ENCODE assay signal across 17 cellular contexts in genomic region chr2:85024372-85025047, GRCh38.
"Had no signal": no experiment of that assay in that cellular context is flagged by ENCODE, and none has a peak within 500 bp of the region (broad histone marks: within the 10 kb centered on the region; RNA-seq: fewer than 3 reads in every experiment).

No MANE protein-coding gene starts in this region.

- H3K4me1 ChIP-seq: testis had no signal

- ATAC-seq: body of pancreas, left ventricle myocardium superior had no signal

- H3K27me3 ChIP-seq: body of pancreas, esophagus muscularis mucosa, sigmoid colon, spleen, stomach, testis had no signal

- H3K9me3 ChIP-seq: body of pancreas, esophagus muscularis mucosa, sigmoid colon, spleen, stomach, testis had no signal

- H3K4me3 ChIP-seq: body of pancreas, coronary artery, esophagus muscularis mucosa, sigmoid colon, spleen, stomach had no signal

- H3K27ac Mint-ChIP-seq: activated CD4-positive, alpha-beta T cell treated with anti-CD3 and anti-CD28 coated beads, Interleukin-2, amount 10 ng/mL, durations not matched to agents 7 days and 5 days; activated naive CD4-positive, alpha-beta T cell treated with anti-CD3 and anti-CD28 coated beads for 36 hours; activated T-helper 2 cell treated with anti-CD3 and anti-CD28 coated beads, Interferon-gamma antibody, Interleukin-2, Interleukin-4, amounts not matched to agents 10 μg/mL and 5 μg/mL and 100 μg/mL, durations not matched to agents 14 hours and 24 hours and 36 hours; T-helper 2 cell treated with Interferon-gamma antibody and Interleukin-4, amounts not matched to agents 5 μg/mL and 100 μg/mL, for 36 hours had no signal

- H3K27me3 Mint-ChIP-seq: activated CD4-positive, alpha-beta T cell treated with anti-CD3 and anti-CD28 coated beads, Interleukin-2, amount 10 ng/mL, durations not matched to agents 7 days and 5 days had no signal

- H3K9me3 Mint-ChIP-seq: activated CD4-positive, alpha-beta T cell treated with anti-CD3 and anti-CD28 coated beads, Interleukin-2, amount 10 ng/mL, durations not matched to agents 7 days and 5 days; activated naive CD4-positive, alpha-beta T cell treated with anti-CD3 and anti-CD28 coated beads for 36 hours; activated T-helper 2 cell treated with anti-CD3 and anti-CD28 coated beads, Interferon-gamma antibody, Interleukin-2, Interleukin-4, amounts not matched to agents 10 μg/mL and 5 μg/mL and 100 μg/mL, durations not matched to agents 14 hours and 24 hours and 36 hours; neural crest cell; T-helper 2 cell treated with Interferon-gamma antibody and Interleukin-4, amounts not matched to agents 5 μg/mL and 100 μg/mL, for 36 hours had no signal

- H3K4me3 Mint-ChIP-seq: activated CD4-positive, alpha-beta T cell treated with anti-CD3 and anti-CD28 coated beads, Interleukin-2, amount 10 ng/mL, durations not matched to agents 7 days and 5 days; activated naive CD4-positive, alpha-beta T cell treated with anti-CD3 and anti-CD28 coated beads for 36 hours; neural crest cell; T-helper 2 cell treated with Interferon-gamma antibody and Interleukin-4, amounts not matched to agents 5 μg/mL and 100 μg/mL, for 36 hours had no signal

- H3K27ac ChIP-seq: body of pancreas, coronary artery, esophagus muscularis mucosa, sigmoid colon, spleen, stomach, testis had no signal

- DNase-seq: activated CD4-positive, alpha-beta T cell treated with anti-CD3 and anti-CD28 coated beads, Interleukin-2, amount 10 ng/mL, durations not matched to agents 7 days and 5 days; activated CD4-positive, CD25-positive, alpha-beta regulatory T cell; activated naive CD4-positive, alpha-beta T cell treated with anti-CD3 and anti-CD28 coated beads for 36 hours; amygdala; body of pancreas; central memory CD4-positive, alpha-beta T cell; hippocampal formation; left ventricle myocardium superior; sigmoid colon; spleen; stomach; testis had no signal
